In the genomic region with DNA sequence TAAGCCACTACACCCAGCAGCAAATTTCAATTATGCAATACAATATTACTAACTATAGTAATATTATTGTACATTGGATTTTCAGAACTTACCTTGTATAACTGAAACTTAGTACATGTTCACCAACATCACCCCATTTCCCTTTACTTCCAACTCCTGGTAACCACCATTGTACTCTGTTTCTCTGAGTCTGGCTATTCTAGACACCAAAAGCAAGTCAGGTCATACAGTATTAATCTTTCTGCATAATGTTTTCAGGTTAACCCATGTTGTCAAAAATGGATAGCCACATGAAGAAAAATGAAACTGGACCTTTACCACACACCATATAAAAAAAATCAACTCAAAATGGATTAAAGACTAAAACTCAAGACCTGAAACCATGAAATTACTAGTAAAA, we compare ENCODE assay signal across 11 cellular contexts.
"Had no signal": no experiment of that assay in that cellular context is flagged by ENCODE, and none has a peak within 500 bp of the region (broad histone marks: within the 10 kb centered on the region; RNA-seq: fewer than 3 reads in every experiment).

No MANE protein-coding gene starts in this region.

- DNase-seq: GM23248, GOT3, H7, H9, HCEC 1CT, HFFc6 had no signal

- H3K4me3 Mint-ChIP-seq: GM23338, H9, HFFc6 had no signal

- H3K4me1 Mint-ChIP-seq: GM23338, H9 had no signal

- H3K4me1 ChIP-seq: HAP-1 had no signal

- H3K27ac ChIP-seq: GM23248 had no signal

- ATAC-seq: GM23338, HCT116 had no signal

- FAIRE-seq: H1, H54 had no signal

- H3K4me3 ChIP-seq: GM23248, GM23338, HAP-1 had no signal

- H3K36me3 ChIP-seq: HAP-1 had no signal

- H3K4me2 ChIP-seq: GM23338 had no signal

- H3K9ac ChIP-seq: GM23248 had no signal

- H2AFZ ChIP-seq: GM23248, GM23338 had no signal

- H3K9me3 Mint-ChIP-seq: GM23338, H9, HFFc6 had no signal

- H3K9me3 ChIP-seq: HAP-1 had no signal
